In the genomic region with DNA sequence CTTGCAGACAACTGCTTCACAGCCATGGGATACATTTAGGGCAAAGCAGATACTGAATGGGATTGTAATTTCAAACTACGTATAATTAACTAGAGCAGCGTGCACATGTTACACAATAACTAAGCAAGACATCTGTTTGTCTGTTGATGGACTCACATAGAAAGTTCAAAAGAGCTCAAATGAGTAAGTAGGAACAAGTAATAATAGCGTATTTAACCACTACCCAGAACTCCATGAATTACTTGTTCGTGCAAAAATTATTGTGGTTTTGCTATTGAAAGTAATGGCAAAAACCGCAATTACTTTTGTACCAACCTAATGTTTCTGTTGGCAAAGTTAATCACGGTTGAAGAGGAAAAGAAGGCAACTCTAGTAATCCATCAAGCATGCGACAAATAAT, we compare ENCODE assay signal across 23 cellular contexts.
"Had no signal": no experiment of that assay in that cellular context is flagged by ENCODE, and none has a peak within 500 bp of the region (broad histone marks: within the 10 kb centered on the region; RNA-seq: fewer than 3 reads in every experiment).

No MANE protein-coding gene starts in this region.

- H3K9me3 Mint-ChIP-seq: activated CD4-positive, alpha-beta T cell treated with anti-CD3 and anti-CD28 coated beads, Interleukin-2, amount 10 ng/mL, durations not matched to agents 7 days and 5 days; activated T-helper 1 cell treated with anti-CD3 and anti-CD28 coated beads, Interleukin-12 subunit alpha, Interleukin-12 subunit beta, Interleukin-2, Interleukin-4 antibody, amounts not matched to agents 30 ng/mL and 10 ng/mL and 1 ng/mL, durations not matched to agents 14 hours and 24 hours and 36 hours; T-helper 2 cell treated with Interferon-gamma antibody and Interleukin-4, amounts not matched to agents 5 μg/mL and 100 μg/mL, for 36 hours had no signal

- H3K36me3 Mint-ChIP-seq: activated CD8-positive, alpha-beta memory T cell treated with anti-CD3 and anti-CD28 coated beads, Interleukin-2, amount 10 ng/mL, durations not matched to agents 7 days and 5 days; activated naive CD4-positive, alpha-beta T cell treated with anti-CD3 and anti-CD28 coated beads, Interleukin-2, amount 50 U/mL, for 24 hours; natural killer cell had no signal

- ATAC-seq: activated CD8-positive, alpha-beta memory T cell treated with anti-CD3 and anti-CD28 coated beads, Interleukin-2, amount 10 ng/mL, durations not matched to agents 7 days and 5 days; activated CD8-positive, alpha-beta T cell treated with anti-CD3 and anti-CD28 coated beads for 36 hours; heart left ventricle; left cardiac atrium; natural killer cell; pancreas; psoas muscle; right cardiac atrium; stimulated activated naive CD8-positive, alpha-beta T cell treated with anti-CD3 and anti-CD28 coated beads, Interleukin-15, Interleukin-2, amounts not matched to agents 100 U/mL and 50 U/mL, for 24 hours had no signal

- DNase-seq: activated CD4-positive, alpha-beta T cell treated with anti-CD3 and anti-CD28 coated beads, Interleukin-2, amount 10 ng/mL, durations not matched to agents 7 days and 5 days; activated CD4-positive, CD25-positive, alpha-beta regulatory T cell treated with anti-CD3 and anti-CD28 coated beads, Interleukin-2, amount 50 U/mL, for 72 hours; activated CD8-positive, alpha-beta memory T cell treated with anti-CD3 and anti-CD28 coated beads, Interleukin-2, amount 10 ng/mL, durations not matched to agents 7 days and 5 days; activated CD8-positive, alpha-beta T cell treated with anti-CD3 and anti-CD28 coated beads for 36 hours; activated gamma-delta T cell treated with Interleukin-2 at 50 U/mL for 16 hours; activated T-cell treated with anti-CD3 and anti-CD28 coated beads for 4 hours; adrenal gland; central memory CD4-positive, alpha-beta T cell; effector memory CD4-positive, alpha-beta T cell; heart left ventricle; left cardiac atrium; midbrain; natural killer cell; pancreas; psoas muscle; right cardiac atrium; stimulated activated CD4-positive, alpha-beta T cell treated with anti-CD3 and anti-CD28 coated beads, Interleukin-4, amount 100 ng/mL, for 4 hours; stimulated activated naive CD8-positive, alpha-beta T cell treated with anti-CD3 and anti-CD28 coated beads, Interleukin-15, Interleukin-2, amounts not matched to agents 100 U/mL and 50 U/mL, for 24 hours; upper lobe of left lung; WERI-Rb-1 had no signal

- H3K27ac Mint-ChIP-seq: activated CD4-positive, alpha-beta T cell treated with anti-CD3 and anti-CD28 coated beads, Interleukin-2, amount 10 ng/mL, durations not matched to agents 7 days and 5 days; activated CD8-positive, alpha-beta memory T cell treated with anti-CD3 and anti-CD28 coated beads, Interleukin-2, amount 10 ng/mL, durations not matched to agents 7 days and 5 days; activated CD8-positive, alpha-beta T cell treated with anti-CD3 and anti-CD28 coated beads for 36 hours; activated naive CD4-positive, alpha-beta T cell treated with anti-CD3 and anti-CD28 coated beads, Interleukin-2, amount 50 U/mL, for 24 hours; activated T-helper 1 cell treated with anti-CD3 and anti-CD28 coated beads, Interleukin-12 subunit alpha, Interleukin-12 subunit beta, Interleukin-2, Interleukin-4 antibody, amounts not matched to agents 30 ng/mL and 10 ng/mL and 1 ng/mL, durations not matched to agents 14 hours and 24 hours and 36 hours; natural killer cell; T-helper 2 cell treated with Interferon-gamma antibody and Interleukin-4, amounts not matched to agents 5 μg/mL and 100 μg/mL, for 36 hours had no signal
